11 cellular contexts compared by ENCODE assay signal in the genomic region with DNA sequence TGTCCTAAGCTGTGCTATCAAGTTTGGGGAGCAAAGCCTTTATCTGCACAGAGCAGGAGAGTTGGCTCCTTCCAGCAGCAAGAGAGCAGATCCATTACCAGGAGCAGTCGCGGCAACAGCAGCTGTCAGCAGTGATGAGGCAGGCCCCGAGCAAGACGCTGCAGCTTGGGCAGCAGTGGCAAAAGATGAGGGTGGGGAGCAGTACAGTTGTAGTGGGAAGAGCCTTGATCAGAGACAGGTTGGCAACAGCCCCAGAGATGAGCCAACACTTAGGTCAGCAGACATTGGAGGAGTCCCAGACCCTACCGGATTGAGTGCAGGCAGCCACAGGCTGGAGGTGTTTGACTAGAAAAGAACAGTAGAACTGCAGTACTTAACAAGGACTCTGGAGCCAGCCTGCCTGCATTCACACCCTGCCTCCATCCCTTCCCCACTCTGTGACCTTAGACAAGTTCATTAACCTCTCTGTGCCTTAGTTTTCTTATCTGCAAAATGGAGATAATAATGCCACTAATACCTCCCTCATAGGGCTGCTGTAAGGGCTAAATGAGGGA.
A peak's percentile ranks its signal among the peaks of the same experiment; 100 is the strongest.
DNase-seq lines count a peak whose midpoint lies in the region; ATAC-seq and TF ChIP-seq lines count a peak whose summit lies in the region.
"Had no signal": no experiment of that assay in that cellular context is flagged by ENCODE, and none has a peak within 500 bp of the region (broad histone marks: within the 10 kb centered on the region; RNA-seq: fewer than 3 reads in every experiment).

No MANE protein-coding gene starts in this region.

- CTCF ChIA-PET in AG04450 (lab: Charles Lee), result interaction anchor here (0.6 to 0.7 kb wide), 2 partner anchors 89 to 176 kb away, joined by 4 to 6 read pairs; no protein-coding TSS in a partner anchor

- peaks cover 42% of the 10 kb centered on the region for H3K4me1 ChIP-seq in Karpas-422 (ENCODE audit: low read length)

- H3K79me2 ChIP-seq in Karpas-422 (ENCODE audit: low read length), result no peaks in the 10 kb centered on the region

- H2AFZ ChIP-seq in Karpas-422 (ENCODE audit: low read length), result no peak overlapping the region

- no peak overlapping the region for H3K9ac ChIP-seq in Karpas-422 (ENCODE audit: low read length)

- H3K36me3 ChIP-seq in Karpas-422 (ENCODE audit: insufficient read depth, low read length) (no peaks in the 10 kb centered on the region), WERI-Rb-1 (no peaks in the 10 kb centered on the region)
- H3K36me3 ChIP-seq: vagina had no signal

- POLR2A ChIA-PET in AG04450 (lab: Yijun Ruan, JAX), result interaction anchor here (0.9 to 1.8 kb wide), 2 partner anchors 19 to 117 kb away, joined by 4 to 10 read pairs; partner anchors contain the start of gene SERTAD2

- no peak overlapping the region for H3K4me3 ChIP-seq in AG04450 (ENCODE audit: low read depth, low read length)
- no peak overlapping the region for H3K4me3 ChIP-seq in Karpas-422 (ENCODE audit: low read length)
- no peak overlapping the region for H3K4me3 ChIP-seq in dorsolateral prefrontal cortex
- no peak overlapping the region for H3K4me3 ChIP-seq in lower leg skin (ENCODE audit: low read depth, poor library complexity, severe bottlenecking)
- no peak overlapping the region for H3K4me3 ChIP-seq in WERI-Rb-1 (ENCODE audit: low read depth, low read length)
- H3K4me3 ChIP-seq: vagina had no signal

- H3K9me2 ChIP-seq in Karpas-422 (replicated peaks; ENCODE audit: insufficient read depth, low read length), result no peaks in the 10 kb centered on the region

- H3K4me2 ChIP-seq in Karpas-422 (ENCODE audit: low read depth, low read length, poor library complexity, severe bottlenecking), result peak overlapping the region; percentile 90

- 24 to 45% methylated on average over 5 of the region's 5 CpGs for WGBS in lower leg skin, 2 donors

- H4K20me1 ChIP-seq in Karpas-422 (ENCODE audit: insufficient read depth, low read depth, low read length), result no peaks in the 10 kb centered on the region

- H3K27me3 ChIP-seq in AG04450 (ENCODE audit: control insufficient read depth, insufficient read depth, low read length), result no peaks in the 10 kb centered on the region
- H3K27me3 ChIP-seq in Karpas-422 (ENCODE audit: low read length), result no peaks in the 10 kb centered on the region
- H3K27me3 ChIP-seq in dorsolateral prefrontal cortex, result no peaks in the 10 kb centered on the region
- no peaks in the 10 kb centered on the region for H3K27me3 ChIP-seq in WERI-Rb-1 (ENCODE audit: insufficient read depth, low read depth, severe bottlenecking)
- H3K27me3 ChIP-seq: vagina had no signal

- H3K9me3 ChIP-seq in AG04450 (ENCODE audit: control insufficient read depth, insufficient read depth, low read length), result peaks cover 5% of the 10 kb centered on the region
- H3K9me3 ChIP-seq in Karpas-422 (ENCODE audit: low read length), result no peaks in the 10 kb centered on the region
- peaks cover 7% of the 10 kb centered on the region for H3K9me3 ChIP-seq in WERI-Rb-1 (ENCODE audit: severe bottlenecking)
- H3K9me3 ChIP-seq: vagina had no signal

- peak overlapping the region; percentile 39 for H3K27ac ChIP-seq in AG04450 (ENCODE audit: low read depth, low read length)
- H3K27ac ChIP-seq in Karpas-422 (ENCODE audit: low read length), result no peak overlapping the region
- H3K27ac ChIP-seq in dorsolateral prefrontal cortex, result peak overlapping the region in 4 of 59 donors; percentile 27 to 43 (median 32)
- H3K27ac ChIP-seq in WERI-Rb-1, result no peak overlapping the region
- H3K27ac ChIP-seq: vagina had no signal

- TF ChIP-seq CTCF in AG04450 (IDR thresholded peaks at IDR 0.05; ENCODE audit: low read depth, low read length) (peak; percentile 9; the same call in 1 of the 2 replicates), dorsolateral prefrontal cortex (IDR thresholded peaks at IDR 0.05 in 54 of 56, conservative IDR thresholded peaks at IDR 0.05 in 2 of 56; ENCODE audit: low read depth in 1 of 56, partially characterized antibody in 56 of 56) (no peak), lower leg skin (IDR thresholded peaks at IDR 0.05) (no peak), WERI-Rb-1 (IDR thresholded peaks at IDR 0.05; ENCODE audit: low read depth, low read length) (no peak)

- DNase-seq in AG04450 (ENCODE audit: low read depth, low spot score) (peak; percentile 73), Karpas-422 (no peak), dorsolateral prefrontal cortex (peak in 6 of 10 donors; percentile 28 to 79 (median 48)), lower leg skin (ENCODE audit: low spot score in 2 of 2) (peak; percentile 75 to 94), WERI-Rb-1 (no peak), KBM-7 (no peak), sciatic nerve (ENCODE audit: low spot score) (no peak)
- no peak for DNase-seq in stimulated activated CD4-positive, alpha-beta T cell treated with anti-CD3 and anti-CD28 coated beads, Interleukin-4, amount 100 ng/mL, for 24 hours
- DNase-seq: DMS153; stimulated activated CD4-positive, alpha-beta T cell treated with anti-CD3 and anti-CD28 coated beads, Interleukin-4, amount 100 ng/mL, for 4 hours had no signal

- no peak for TF ChIP-seq POLR2A in lower leg skin (IDR thresholded peaks at IDR 0.05)

- intact Hi-C loops in dorsolateral prefrontal cortex (cut with DNase I) (loop anchor here in 1 of 2 donors (5.0 kb wide), 1 partner anchor 96 kb away; no protein-coding TSS in a partner anchor), lower leg skin (cut with DNase I; ENCODE audit: low total_unique reads) (no loop called here), sciatic nerve (cut with DNase I) (no loop called here)

- in situ Hi-C loops in KBM-7 (cut with MboI; ENCODE audit: low pct_unique_long_range_greater_than_20kb, low sequenced_read_pairs), result no loop called here

- ATAC-seq in sciatic nerve, result no peak

Comparison
In these comparisons a context has a peak if more than half of its experiments do, and no peak if none do; other contexts are left out.
1. DNase-seq: peak in AG04450 (single experiment), dorsolateral prefrontal cortex (6 of 10) and lower leg skin (2 of 2); none in Karpas-422 (single experiment), WERI-Rb-1 (single experiment), KBM-7 (single experiment), sciatic nerve (single experiment) and stimulated activated CD4-positive, alpha-beta T cell treated with anti-CD3 and anti-CD28 coated beads, Interleukin-4, amount 100 ng/mL, for 24 hours (single experiment).